ENCODE assay signal across 6 cellular contexts in the genomic region with DNA sequence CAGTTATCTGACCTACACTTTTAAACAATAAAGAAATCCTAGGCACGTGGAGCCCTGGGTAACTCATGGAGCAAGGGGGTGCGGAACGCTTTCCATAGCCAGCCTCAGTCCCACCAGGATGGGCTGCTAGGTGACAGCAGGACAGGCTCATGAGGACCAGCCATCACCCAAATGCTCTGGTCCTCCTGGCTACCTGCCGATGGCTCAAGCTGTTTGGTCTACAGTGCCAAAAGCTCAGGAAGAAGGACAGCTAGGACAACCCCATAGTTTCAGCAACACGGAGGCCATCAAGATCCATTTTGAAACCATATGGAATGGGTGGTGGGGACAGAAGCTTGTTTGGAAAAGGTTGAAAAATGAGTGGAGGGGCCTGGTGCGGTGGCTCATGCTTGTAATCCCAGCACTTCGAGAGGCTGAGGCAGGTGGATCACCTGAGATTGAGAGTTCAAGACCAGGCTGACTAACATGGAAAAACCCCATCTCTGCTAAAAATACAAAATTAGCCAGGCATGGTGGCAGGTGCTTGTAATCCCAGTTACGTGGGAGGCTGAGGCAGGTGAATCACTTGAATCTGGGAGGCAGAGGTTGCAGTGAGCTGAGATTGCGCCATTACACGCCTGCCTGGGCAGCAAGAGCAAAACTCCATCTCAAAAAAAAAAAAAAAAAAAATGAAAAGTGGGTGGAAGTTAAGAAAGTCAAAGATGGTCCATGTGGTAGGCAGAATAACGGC.
A peak's percentile ranks its signal among the peaks of the same experiment; 100 is the strongest.
DNase-seq lines count a peak whose midpoint lies in the region; FAIRE-seq and TF ChIP-seq lines count a peak whose summit lies in the region.
"Not testable (repeated sequence)": the region's sequence is repeated elsewhere in the genome, so short reads cannot be mapped to it uniquely, and the experiment has no call there.

No MANE protein-coding gene starts in this region.

- not testable (repeated sequence) for H2BK12ac ChIP-seq in H1 (ENCODE audit: low read depth, low read length); mesenchymal stem cell (ENCODE audit: low read length in 2 of 2)

- not testable (repeated sequence) for H4K20me1 ChIP-seq in H1 (replicated peaks in 1 of 2; ENCODE audit: control insufficient read depth in 1 of 2, insufficient read depth in 2 of 2, low read length in 2 of 2)

- 0 out of 2 replicates have a peak overlapping the region, but pooled peaks have one; percentile 39 for H2AK5ac ChIP-seq in H1 (ENCODE audit: low read depth, low read length)
- not testable (repeated sequence) for H2AK5ac ChIP-seq in mesenchymal stem cell (ENCODE audit: low read length, severe bottlenecking)

- not testable (repeated sequence) for H2AFZ ChIP-seq in H1 (ENCODE audit: low read length); mesenchymal stem cell (ENCODE audit: low read depth, low read length)

- TF ChIP-seq EP300 in H1 (IDR thresholded peaks at IDR 0.05; ENCODE audit: borderline replicate concordance in 1 of 2, low read depth in 2 of 2, low read length in 2 of 2), result not testable (repeated sequence)

- not testable (repeated sequence) for H3K23me2 ChIP-seq in H1 (ENCODE audit: low read depth, low read length)

- H2BK15ac ChIP-seq in H1 (ENCODE audit: low read length); mesenchymal stem cell (ENCODE audit: low read depth, poor library complexity, severe bottlenecking): not testable (repeated sequence)

- not testable (repeated sequence) for TF ChIP-seq RAD21 in H1 (IDR thresholded peaks at IDR 0.05 in 1 of 2, conservative IDR thresholded peaks at IDR 0.05 in 1 of 2; ENCODE audit: low read depth in 2 of 2, low read length in 2 of 2)

- H3K23ac ChIP-seq in H1 (ENCODE audit: insufficient read length); mesenchymal stem cell (ENCODE audit: low read length in 2 of 2): not testable (repeated sequence)

- H4K91ac ChIP-seq in H1 (replicated peaks; ENCODE audit: insufficient read length, low read length), result not testable (repeated sequence)
- peak overlapping the region; percentile 7 for H4K91ac ChIP-seq in mesenchymal stem cell (ENCODE audit: low read length)

- not testable (repeated sequence) for H3K27ac ChIP-seq in H1 (ENCODE audit: low read depth, low read length); mesenchymal stem cell (ENCODE audit: low read length, poor library complexity, severe bottlenecking)

- 86% methylated on average over 11 of the region's 11 CpGs; no CpG with 5 or more reads in 1 of the 2 experiments for WGBS in H1 (ENCODE audit: extremely low coverage in 1 of 2, insufficient coverage in 1 of 2, insufficient read length in 1 of 2, insufficient replicate concordance in 2 of 2, low coverage in 1 of 2, low lambda C conversion rate in 2 of 2, missing lambda C conversion rate in 1 of 2), 2 experiments
- 87% methylated on average over 8 of the region's 11 CpGs for WGBS in mesenchymal stem cell

- not testable (repeated sequence) for H3K9ac ChIP-seq in H1 (replicated peaks in 1 of 4; ENCODE audit: extremely low read depth in 1 of 4, low read depth in 3 of 4, low read length in 3 of 4); mesenchymal stem cell (ENCODE audit: low read length)

- H3K14ac ChIP-seq in H1 (ENCODE audit: insufficient read length); mesenchymal stem cell (ENCODE audit: low read length in 2 of 2): not testable (repeated sequence)

- DNase-seq in activated CD4-positive, alpha-beta T cell treated with anti-CD3 and anti-CD28 coated beads for 48 hours, result peak; percentile 31
- DNase-seq in amniotic epithelial cell (ENCODE audit: low read depth) (peak; percentile 14), bronchial epithelial cell (ENCODE audit: low read depth) (peak; percentile 17)
- not testable (repeated sequence) for DNase-seq in H1 (ENCODE audit: low read depth in 1 of 2, low spot score in 2 of 2); mesenchymal stem cell
- peak; percentile 27 for DNase-seq in stimulated activated CD4-positive, alpha-beta T cell treated with anti-CD3 and anti-CD28 coated beads, Interleukin-1b, Interleukin-23, amount 100 ng/mL, for 48 hours

- not testable (repeated sequence) for H3K18ac ChIP-seq in H1 (ENCODE audit: extremely low read depth, low read length); mesenchymal stem cell (ENCODE audit: low read depth in 1 of 2, low read length in 2 of 2)

- not testable (repeated sequence) for H3K56ac ChIP-seq in H1 (replicated peaks; ENCODE audit: insufficient read length, low read depth, low read length)

- CTCF ChIA-PET in H1 (lab: Charles Lee; ENCODE audit: partially characterized antibody), result interaction anchor here (0.6 to 1.9 kb wide), 3 partner anchors 107 to 160 kb away, joined by 3 to 4 read pairs (median 3); no protein-coding TSS in a partner anchor

- POLR2A ChIA-PET in H1 (lab: Charles Lee; ENCODE audit: partially characterized antibody), result not testable (repeated sequence)

- H2BK5ac ChIP-seq in H1 (ENCODE audit: low read depth, low read length); mesenchymal stem cell (ENCODE audit: low read depth, low read length, poor library complexity, severe bottlenecking): not testable (repeated sequence)

- not testable (repeated sequence) for H2BK120ac ChIP-seq in H1 (replicated peaks; ENCODE audit: low read depth, low read length); mesenchymal stem cell (ENCODE audit: low read depth, low read length)

- H3K79me1 ChIP-seq in H1 (ENCODE audit: low read depth, low read length); mesenchymal stem cell (replicated peaks; ENCODE audit: low read length, poor library complexity, severe bottlenecking): not testable (repeated sequence)

- FAIRE-seq in bronchial epithelial cell (lab: Jason Lieb, UNC); H1 (lab: Jason Lieb, UNC): not testable (repeated sequence)

- not testable (repeated sequence) for H4K8ac ChIP-seq in H1 (ENCODE audit: extremely low read depth, insufficient read depth, low read length); mesenchymal stem cell (ENCODE audit: low read length)

- not testable (repeated sequence) for H3K36me3 ChIP-seq in bronchial epithelial cell (ENCODE audit: control insufficient read depth, insufficient read depth, low read length); H1 (ENCODE audit: control insufficient read depth in 2 of 4, insufficient read depth in 4 of 4, low read length in 3 of 4); mesenchymal stem cell (ENCODE audit: control insufficient read depth in 1 of 2, insufficient read depth in 2 of 2, low read depth in 1 of 2, low read length in 2 of 2)

- H3K4me3 ChIP-seq in bronchial epithelial cell (ENCODE audit: low read depth, low read length); H1 (ENCODE audit: extremely low read depth in 1 of 4, insufficient read depth in 2 of 4, low read depth in 3 of 4, low read length in 4 of 4); mesenchymal stem cell (ENCODE audit: insufficient read depth in 1 of 2, low read depth in 1 of 2, low read length in 2 of 2): not testable (repeated sequence)

- H3K27me3 ChIP-seq in bronchial epithelial cell (ENCODE audit: control insufficient read depth, insufficient read depth, low read length); H1 (replicated peaks in 1 of 4; ENCODE audit: control insufficient read depth in 3 of 4, extremely low read depth in 1 of 4, insufficient read depth in 3 of 4, low read length in 3 of 4); mesenchymal stem cell (ENCODE audit: control insufficient read depth in 1 of 2, insufficient read depth in 1 of 2, low read length in 2 of 2): not testable (repeated sequence)

- TF ChIP-seq CTCF in bronchial epithelial cell (IDR thresholded peaks at IDR 0.05; ENCODE audit: insufficient read depth, low read length, severe bottlenecking); H1 (IDR thresholded peaks at IDR 0.05; ENCODE audit: control extremely low read depth in 1 of 3, insufficient read depth in 1 of 3, low read depth in 1 of 3, low read length in 3 of 3): not testable (repeated sequence)

- not testable (repeated sequence) for H3K4me2 ChIP-seq in H1 (ENCODE audit: insufficient read depth in 1 of 2, low read depth in 2 of 2, low read length in 2 of 2); mesenchymal stem cell (ENCODE audit: low read length, poor library complexity, severe bottlenecking)

- not testable (repeated sequence) for H3K9me3 ChIP-seq in H1 (ENCODE audit: insufficient read depth in 2 of 2, low read depth in 1 of 2, low read length in 1 of 2); mesenchymal stem cell (ENCODE audit: control insufficient read depth, low read length)

- not testable (repeated sequence) for H3K4ac ChIP-seq in H1 (replicated peaks; ENCODE audit: insufficient read length, low read depth, low read length); mesenchymal stem cell (ENCODE audit: low read depth in 1 of 2, low read length in 2 of 2)

- H3K4me1 ChIP-seq in H1 (replicated peaks in 1 of 4; ENCODE audit: control insufficient read depth in 3 of 4, insufficient read depth in 4 of 4, low read length in 3 of 4); mesenchymal stem cell (ENCODE audit: control insufficient read depth, insufficient read depth, low read depth, low read length): not testable (repeated sequence)

- not testable (repeated sequence) for H2BK20ac ChIP-seq in H1 (ENCODE audit: low read length)

- TF ChIP-seq POLR2A in H1 (IDR thresholded peaks at IDR 0.05; ENCODE audit: control extremely low read depth in 1 of 2, low read depth in 2 of 2, low read length in 2 of 2), result not testable (repeated sequence)

- H3K79me2 ChIP-seq in H1 (ENCODE audit: control insufficient read depth in 1 of 2, insufficient read depth in 2 of 2, low read length in 2 of 2), result not testable (repeated sequence)

- not testable (repeated sequence) for H4K5ac ChIP-seq in H1 (ENCODE audit: insufficient read length, low read depth, low read length)
